Comparison of ENCODE assay signal across 8 cellular contexts in the genomic region with DNA sequence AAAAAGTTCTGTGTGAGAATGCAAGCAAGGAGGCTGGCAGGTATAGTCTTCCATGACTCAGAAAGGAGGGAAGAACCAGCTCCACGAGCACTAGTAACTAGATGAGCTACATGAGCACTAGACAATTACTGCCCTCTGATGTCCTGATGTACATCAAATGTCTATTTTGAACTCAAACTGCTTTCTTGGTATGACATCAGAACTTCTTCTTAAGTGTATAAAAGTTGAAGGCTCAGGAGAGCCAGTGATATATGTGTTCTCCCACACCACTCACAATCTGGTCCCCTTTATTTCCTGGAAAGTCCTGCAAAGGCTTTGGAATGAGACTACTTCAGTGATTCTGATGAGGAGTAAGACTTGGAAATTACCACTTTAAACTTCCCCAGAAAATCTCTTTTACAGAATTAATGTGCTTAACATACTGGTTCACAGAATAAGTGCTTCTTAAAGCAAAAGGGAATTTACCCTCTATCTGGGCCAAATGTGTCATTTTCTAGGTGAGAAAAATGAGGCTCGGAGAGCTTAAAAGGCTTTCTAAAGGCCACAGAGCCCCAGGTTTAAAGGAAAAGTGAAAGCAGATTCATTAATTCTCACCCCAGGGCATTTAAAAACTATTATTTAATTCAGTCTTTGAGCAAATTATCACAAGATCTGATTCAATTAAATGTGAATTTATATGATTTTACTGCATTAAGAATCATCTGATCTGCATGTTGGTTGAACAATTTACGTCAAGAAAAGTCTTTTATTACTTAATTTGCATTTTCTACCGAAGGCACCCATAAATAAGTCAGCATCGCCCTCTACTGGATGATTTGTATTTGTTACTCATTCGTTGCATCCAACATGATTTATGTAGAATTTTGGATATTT. TPM values are rescaled to one million over a fixed set of nuclear protein-coding genes. Genes with fewer than 3 reads are reported as not detected.
A peak's percentile ranks its signal among the peaks of the same experiment; 100 is the strongest.
DNase-seq lines count a peak whose midpoint lies in the region; ATAC-seq, FAIRE-seq and TF ChIP-seq lines count a peak whose summit lies in the region.

No MANE protein-coding gene starts in this region.

- peak overlapping the region; percentile 80 for H3K4me3 Mint-ChIP-seq in T-helper 2 cell treated with Interferon-gamma antibody and Interleukin-4, amounts not matched to agents 5 μg/mL and 100 μg/mL, for 36 hours
- H3K4me3 Mint-ChIP-seq in natural killer cell, result peak overlapping the region; percentile 87

- CTCF ChIA-PET in GM10248 (lab: Yijun Ruan, JAX), result interaction anchor here (0.6 to 9.7 kb wide), 47 partner anchors 8 to 1059 kb away, joined by 3 to 121 read pairs (median 7); partner anchors contain the start of genes DHRS7 and PPM1A

- peak; percentile 54 for ATAC-seq in HG02759 (IDR thresholded peaks at IDR 0.05; ENCODE audit: unreplicated experiment)
- ATAC-seq in esophagus mucosa, result peak; percentile 50
- ATAC-seq in natural killer cell, result peak; percentile 92 to 94 (median 93)

- peak; percentile 97 for FAIRE-seq in A204.1 (lab: Jason Lieb, UNC)

- no peaks in the 10 kb centered on the region for H3K27me3 Mint-ChIP-seq in T-helper 2 cell treated with Interferon-gamma antibody and Interleukin-4, amounts not matched to agents 5 μg/mL and 100 μg/mL, for 36 hours (ENCODE audit: low read depth)
- H3K27me3 Mint-ChIP-seq in natural killer cell (ENCODE audit: low read depth in 2 of 2), result peaks cover 0 to 3% of the 10 kb centered on the region in 2 donors

- H3K9me3 Mint-ChIP-seq in T-helper 2 cell treated with Interferon-gamma antibody and Interleukin-4, amounts not matched to agents 5 μg/mL and 100 μg/mL, for 36 hours, result no peaks in the 10 kb centered on the region
- H3K9me3 Mint-ChIP-seq in natural killer cell, result no peaks in the 10 kb centered on the region

- no peaks in the 10 kb centered on the region for H3K36me3 Mint-ChIP-seq in T-helper 2 cell treated with Interferon-gamma antibody and Interleukin-4, amounts not matched to agents 5 μg/mL and 100 μg/mL, for 36 hours (ENCODE audit: low read depth)
- H3K36me3 Mint-ChIP-seq in natural killer cell, result no peaks in the 10 kb centered on the region

- peaks cover 12% of the 10 kb centered on the region for H3K4me1 Mint-ChIP-seq in T-helper 2 cell treated with Interferon-gamma antibody and Interleukin-4, amounts not matched to agents 5 μg/mL and 100 μg/mL, for 36 hours (ENCODE audit: low read depth)
- H3K4me1 Mint-ChIP-seq in natural killer cell, result peaks cover 12 to 17% of the 10 kb centered on the region in 2 donors

- peak; percentile 22 for DNase-seq in GM10248 (ENCODE audit: extremely low spot score)
- DNase-seq in NCI-H2029 (lab: John Stamatoyannopoulos, UW), result peak; percentile 83
- no peak for DNase-seq in T-helper 2 cell treated with Interferon-gamma antibody and Interleukin-4, amounts not matched to agents 5 μg/mL and 100 μg/mL, for 36 hours (ENCODE audit: low spot score)
- no peak for DNase-seq in natural killer cell
- no peak for DNase-seq in ecto neural progenitor cell (ENCODE audit: low spot score)

- peak overlapping the region; percentile 58 for H3K27ac Mint-ChIP-seq in T-helper 2 cell treated with Interferon-gamma antibody and Interleukin-4, amounts not matched to agents 5 μg/mL and 100 μg/mL, for 36 hours
- H3K27ac Mint-ChIP-seq in natural killer cell, result peak overlapping the region; percentile 97 to 98

- intact Hi-C loops in natural killer cell (cut with micrococcal nuclease), result loop anchor here (1.0 to 5.0 kb wide), 6 partner anchors 20 to 1057 kb away; no protein-coding TSS in a partner anchor

- POLR2A ChIA-PET in GM10248 (lab: Yijun Ruan, JAX), result interaction anchor here (0.6 to 1.2 kb wide), 2 partner anchors 65 to 92 kb away, joined by 3 read pairs; partner anchors contain the start of genes PCNX4 and PPM1A

- TF ChIP-seq CTCF in GM10248 (IDR thresholded peaks at IDR 0.05; ENCODE audit: control extremely low read depth, extremely low read depth, low read depth, missing control alignments), result peak; percentile 51
- TF ChIP-seq CTCF in natural killer cell (IDR thresholded peaks at IDR 0.05), result peak; percentile 98

RNA-seq across cellular contexts. Expression of gene DHRS7, which starts 18.8 kb away (rescaled TPM):
- 40.3 TPM for total RNA-seq in esophagus mucosa
- total RNA-seq in natural killer cell, result 100 to 1,000 TPM; 115 to 139 (median 126) TPM

Comparison
In these comparisons a context has a peak if more than half of its experiments do, and no peak if none do; other contexts are left out.
1. DNase-seq: peak in GM10248 (single experiment) and NCI-H2029 (single experiment); none in T-helper 2 cell treated with Interferon-gamma antibody and Interleukin-4, amounts not matched to agents 5 μg/mL and 100 μg/mL, for 36 hours (single experiment), natural killer cell (single experiment) and ecto neural progenitor cell (single experiment).
2. Peak in every context shown above with its lines, with median percentiles within 50 percentile points of each other: ATAC-seq.